ENCODE assay signal across 26 cellular contexts in genomic region chr3:2847062-2847841, GRCh38.
"Had no signal": no experiment of that assay in that cellular context is flagged by ENCODE, and none has a peak within 500 bp of the region (broad histone marks: within the 10 kb centered on the region; RNA-seq: fewer than 3 reads in every experiment).

No MANE protein-coding gene starts in this region.

- H3K4me1 Mint-ChIP-seq: activated B cell treated with CpG ODN at 0.5 μM for 24 hours; activated CD8-positive, alpha-beta memory T cell treated with anti-CD3 and anti-CD28 coated beads, Interleukin-2, amount 10 ng/mL, durations not matched to agents 7 days and 5 days; immature natural killer cell had no signal

- H3K4me3 Mint-ChIP-seq: activated B cell treated with CpG ODN at 0.5 μM for 24 hours; activated CD8-positive, alpha-beta memory T cell treated with anti-CD3 and anti-CD28 coated beads, Interleukin-2, amount 10 ng/mL, durations not matched to agents 7 days and 5 days; activated CD8-positive, alpha-beta T cell treated with anti-CD3 and anti-CD28 coated beads for 36 hours; activated naive CD8-positive, alpha-beta T cell; effector memory CD8-positive, alpha-beta T cell; immature natural killer cell; nephron; T-helper 2 cell treated with Interferon-gamma antibody and Interleukin-4, amounts not matched to agents 5 μg/mL and 100 μg/mL, for 36 hours had no signal

- H3K27me3 ChIP-seq: body of pancreas, cardiac muscle cell, neutrophil, spleen, testis, transverse colon had no signal

- H3K4me1 ChIP-seq: psoas muscle, spleen had no signal

- ATAC-seq: activated CD8-positive, alpha-beta memory T cell treated with anti-CD3 and anti-CD28 coated beads, Interleukin-2, amount 10 ng/mL, durations not matched to agents 7 days and 5 days; activated CD8-positive, alpha-beta T cell treated with anti-CD3 and anti-CD28 coated beads for 36 hours; body of pancreas; effector memory CD8-positive, alpha-beta T cell; psoas muscle had no signal

- H3K36me3 ChIP-seq: cardiac muscle cell, neutrophil, spleen, transverse colon had no signal

- H3K9me3 Mint-ChIP-seq: activated B cell treated with CpG ODN at 0.5 μM for 24 hours; activated T-helper 2 cell treated with anti-CD3 and anti-CD28 coated beads, Interferon-gamma antibody, Interleukin-2, Interleukin-4, amounts not matched to agents 10 μg/mL and 5 μg/mL and 100 μg/mL, durations not matched to agents 14 hours and 24 hours and 36 hours; effector memory CD8-positive, alpha-beta T cell; nephron; T-helper 2 cell treated with Interferon-gamma antibody and Interleukin-4, amounts not matched to agents 5 μg/mL and 100 μg/mL, for 36 hours had no signal

- H3K27ac Mint-ChIP-seq: activated B cell treated with CpG ODN at 0.5 μM for 24 hours; activated CD8-positive, alpha-beta memory T cell treated with anti-CD3 and anti-CD28 coated beads, Interleukin-2, amount 10 ng/mL, durations not matched to agents 7 days and 5 days; activated CD8-positive, alpha-beta T cell treated with anti-CD3 and anti-CD28 coated beads for 36 hours; activated naive CD8-positive, alpha-beta T cell; activated T-helper 2 cell treated with anti-CD3 and anti-CD28 coated beads, Interferon-gamma antibody, Interleukin-2, Interleukin-4, amounts not matched to agents 10 μg/mL and 5 μg/mL and 100 μg/mL, durations not matched to agents 14 hours and 24 hours and 36 hours; effector memory CD8-positive, alpha-beta T cell; immature natural killer cell; nephron; T-helper 2 cell treated with Interferon-gamma antibody and Interleukin-4, amounts not matched to agents 5 μg/mL and 100 μg/mL, for 36 hours had no signal

- H3K4me3 ChIP-seq: body of pancreas, cardiac muscle cell, lung, psoas muscle, spleen, testis, transverse colon had no signal

- H3K27ac ChIP-seq: body of pancreas, cardiac muscle cell, neutrophil, psoas muscle, spleen, testis, transverse colon had no signal

- H3K27me3 Mint-ChIP-seq: activated B cell treated with CpG ODN at 0.5 μM for 24 hours; activated CD8-positive, alpha-beta memory T cell treated with anti-CD3 and anti-CD28 coated beads, Interleukin-2, amount 10 ng/mL, durations not matched to agents 7 days and 5 days; activated CD8-positive, alpha-beta T cell treated with anti-CD3 and anti-CD28 coated beads for 36 hours had no signal

- H3K9me3 ChIP-seq: body of pancreas, neutrophil, psoas muscle, testis, transverse colon had no signal

- DNase-seq: activated B cell treated with CpG ODN at 0.5 μM for 24 hours; activated CD4-positive, alpha-beta T cell treated with anti-CD3 and anti-CD28 coated beads, Interleukin-2, amount 50 U/mL, for 1 hour; activated CD8-positive, alpha-beta memory T cell treated with anti-CD3 and anti-CD28 coated beads, Interleukin-2, amount 10 ng/mL, durations not matched to agents 7 days and 5 days; activated CD8-positive, alpha-beta T cell treated with anti-CD3 and anti-CD28 coated beads for 36 hours; activated T-cell treated with anti-CD3 and anti-CD28 coated beads, Interleukin-2, amount 50 U/mL, for 48 hours; aorta; body of pancreas; cortex of kidney; effector memory CD8-positive, alpha-beta T cell; erythroblast; head of caudate nucleus; hypothalamus; immature natural killer cell; psoas muscle; spleen; stimulated activated naive CD4-positive, alpha-beta T cell; T-helper 1 cell; testis; transverse colon had no signal
